9 cellular contexts compared by ENCODE assay signal in the genomic region with DNA sequence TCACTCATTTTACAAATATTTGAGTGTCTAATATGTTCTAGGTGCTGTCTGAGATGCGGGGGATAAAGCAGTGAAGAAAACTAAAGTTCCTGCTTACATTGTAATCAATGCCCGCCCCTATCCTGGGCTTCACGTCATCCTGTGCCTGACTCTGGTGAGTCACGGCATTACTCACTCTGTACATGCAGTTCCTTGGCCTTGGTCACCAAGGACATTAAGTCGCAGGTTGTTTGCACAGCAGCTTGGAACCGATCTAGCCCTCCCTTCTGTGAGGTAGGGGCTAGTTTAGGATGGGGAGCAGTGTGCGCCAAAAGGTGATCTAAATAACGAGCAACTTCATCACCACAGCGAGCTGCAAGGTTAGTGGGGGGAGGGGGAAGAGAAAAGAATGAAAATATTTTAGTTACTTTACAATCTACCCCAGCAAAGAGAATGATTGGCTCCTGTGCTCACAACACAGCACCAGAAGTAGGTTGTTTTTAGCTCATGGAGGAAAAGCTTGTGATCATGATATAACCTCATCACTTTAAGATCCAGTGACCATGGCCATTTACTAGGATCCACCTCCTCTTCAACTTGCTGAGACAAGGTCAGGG. TPM values are rescaled to one million over a fixed set of nuclear protein-coding genes. Genes with fewer than 3 reads are reported as not detected.
A peak's percentile ranks its signal among the peaks of the same experiment; 100 is the strongest.
DNase-seq lines count a peak whose midpoint lies in the region; ATAC-seq, FAIRE-seq and TF ChIP-seq lines count a peak whose summit lies in the region.
"Had no signal": no experiment of that assay in that cellular context is flagged by ENCODE, and none has a peak within 500 bp of the region (broad histone marks: within the 10 kb centered on the region; RNA-seq: fewer than 3 reads in every experiment).

No MANE protein-coding gene starts in this region.

- no peaks in the 10 kb centered on the region for H3K4me1 ChIP-seq in small intestine (ENCODE audit: control insufficient read depth in 2 of 2, insufficient read depth in 1 of 2, low read depth in 1 of 2, low read length in 1 of 2)

- WGBS in small intestine, 3 donors: 31 to 57% (median 41%) methylated on average over 9 of the region's 9 CpGs

- TF ChIP-seq CTCF in epithelial cell of proximal tubule (conservative IDR thresholded peaks at IDR 0.05; ENCODE audit: low read depth, low read length): no peak
- TF ChIP-seq CTCF in D721Med (IDR thresholded peaks at IDR 0.05; ENCODE audit: insufficient read depth, missing control alignments): no peak

- H3K4me3 ChIP-seq in epithelial cell of proximal tubule (ENCODE audit: low read depth, low read length): peak overlapping the region; percentile 30
- H3K4me3 ChIP-seq in small intestine (ENCODE audit: low read depth in 1 of 2, low read length in 2 of 2): no peak overlapping the region

- H3K27ac ChIP-seq in small intestine (ENCODE audit: low read depth in 1 of 2, low read length in 1 of 2): peak overlapping the region in 1 of 2 donors; percentile 68
- H3K27ac ChIP-seq: HL-60 had no signal

- no peaks in the 10 kb centered on the region for H3K27me3 ChIP-seq in small intestine (ENCODE audit: control insufficient read depth in 2 of 2, insufficient read depth in 2 of 2, low read length in 2 of 2)

- no peaks in the 10 kb centered on the region for H3K36me3 ChIP-seq in small intestine (ENCODE audit: control insufficient read depth in 2 of 2, insufficient read depth in 2 of 2, low read length in 2 of 2)

- DNase-seq in GM04504 (ENCODE audit: low read depth) (peak; percentile 42), SW480 (ENCODE audit: low spot score) (peak; percentile 8), epithelial cell of proximal tubule (ENCODE audit: low read depth) (peak; percentile 42), small intestine (peak; percentile 76), NCI-H2107 treated with DMSO at 0.1 percent for 48 hours (lab: John Stamatoyannopoulos, UW; ENCODE audit: unreplicated experiment) (no peak), cortex of kidney (lab: John Stamatoyannopoulos, UW) (no peak), D721Med (ENCODE audit: insufficient read length, low spot score) (no peak)

- no peaks in the 10 kb centered on the region for H3K9me3 ChIP-seq in small intestine (ENCODE audit: control insufficient read depth, low read depth)

- ATAC-seq in HG02571 (IDR thresholded peaks at IDR 0.05; ENCODE audit: unreplicated experiment): no peak

- FAIRE-seq in small intestine (lab: Jason Lieb, UNC) (peak; percentile 26), D721Med (lab: Jason Lieb, UNC) (no peak)

RNA-seq across cellular contexts. Expression of a gene that starts 48.0 kb away (rescaled TPM):
- 13.2 and 14.0 TPM in 2 replicates for total RNA-seq in epithelial cell of proximal tubule
- polyA plus RNA-seq in small intestine: 10 to 100 TPM; 11.3 to 21.5 (median 16.6) TPM

Comparison
In these comparisons a context has a peak if more than half of its experiments do, and no peak if none do; other contexts are left out.
1. DNase-seq: peak in GM04504 (single experiment), SW480 (single experiment), epithelial cell of proximal tubule (single experiment) and small intestine (single experiment); none in NCI-H2107 treated with DMSO at 0.1 percent for 48 hours (single experiment), cortex of kidney (single experiment) and D721Med (single experiment).